Comparison of ENCODE assay signal across 26 cellular contexts in the genomic region with DNA sequence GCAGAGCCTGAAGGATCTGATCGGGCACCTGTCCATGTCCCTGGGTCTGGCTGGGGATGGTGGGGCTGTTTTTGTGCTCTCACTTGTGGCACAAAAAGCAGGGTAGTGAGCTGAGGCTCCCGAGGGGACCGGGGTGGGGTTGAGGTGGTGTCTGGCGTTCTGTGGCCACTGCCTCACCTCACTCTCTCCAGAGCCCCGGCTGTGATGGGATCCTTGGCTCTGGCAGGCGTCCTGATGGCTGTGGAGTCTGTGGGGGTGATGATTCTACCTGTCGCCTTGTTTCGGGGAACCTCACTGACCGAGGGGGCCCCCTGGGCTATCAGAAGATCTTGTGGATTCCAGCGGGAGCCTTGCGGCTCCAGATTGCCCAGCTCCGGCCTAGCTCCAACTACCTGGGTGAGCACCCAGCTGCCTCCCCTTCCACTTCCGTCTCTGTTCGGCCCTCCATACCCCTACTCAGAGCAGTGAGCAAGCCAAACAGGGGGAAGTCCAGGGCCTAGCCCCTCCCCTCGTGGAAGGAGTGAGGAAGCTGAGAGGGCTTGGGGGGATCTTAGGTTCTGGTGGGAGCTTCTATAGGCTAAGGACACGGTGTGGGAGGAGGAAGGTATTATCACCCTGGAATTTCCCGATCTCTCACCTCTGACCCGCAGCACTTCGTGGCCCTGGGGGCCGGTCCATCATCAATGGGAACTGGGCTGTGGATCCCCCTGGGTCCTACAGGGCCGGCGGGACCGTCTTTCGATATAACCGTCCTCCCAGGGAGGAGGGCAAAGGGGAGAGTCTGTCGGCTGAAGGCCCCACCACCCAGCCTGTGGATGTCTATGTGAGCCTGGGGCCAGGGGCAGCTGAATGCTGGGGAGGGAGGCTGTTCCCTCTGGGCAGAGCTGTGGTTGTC. TPM values are rescaled to one million over a fixed set of nuclear protein-coding genes. Genes with fewer than 3 reads are reported as not detected.
DNase-seq lines count a peak whose midpoint lies in the region; ATAC-seq and TF ChIP-seq lines count a peak whose summit lies in the region.
"Had no signal": no experiment of that assay in that cellular context is flagged by ENCODE, and none has a peak within 500 bp of the region (broad histone marks: within the 10 kb centered on the region; RNA-seq: fewer than 3 reads in every experiment).

No MANE protein-coding gene starts in this region.

- no peak overlapping the region for H2AFZ ChIP-seq in H9 (ENCODE audit: low read length)
- H2AFZ ChIP-seq in neural progenitor cell (replicated peaks), result no peak overlapping the region

- WGBS in H9 (ENCODE audit: extremely low coverage, insufficient read length, low lambda C conversion rate), result no CpG with 5 or more reads among the region's 26 CpGs
- WGBS in sigmoid colon, 2 donors, result 89% methylated on average over 26 of the region's 26 CpGs

- H2BK12ac ChIP-seq in H9 (ENCODE audit: insufficient read length, low read depth, low read length), result no peak overlapping the region

- no peaks in the 10 kb centered on the region for H3K79me1 ChIP-seq in H9 (ENCODE audit: insufficient read depth, low read depth, low read length, poor library complexity, severe bottlenecking)

- TF ChIP-seq EP300 in sigmoid colon (IDR thresholded peaks at IDR 0.05), result no peak

- peaks cover 13% of the 10 kb centered on the region for H3F3A ChIP-seq in neural progenitor cell (ENCODE audit: low read depth)

- no peak overlapping the region for H2BK5ac ChIP-seq in H9 (ENCODE audit: insufficient read length, low read length)

- H3K27me3 Mint-ChIP-seq in H9 (ENCODE audit: low read depth) (peaks cover 5% of the 10 kb centered on the region), neural progenitor cell (ENCODE audit: insufficient read depth, low read depth) (peaks cover 3% of the 10 kb centered on the region)
- no peaks in the 10 kb centered on the region for H3K27me3 Mint-ChIP-seq in dendritic cell treated with granulocyte-macrophage colony-stimulating factor and Interleukin-4, amounts not matched to agents 40 ng/mL and 50 ng/mL, for 4 days

- no peak for ATAC-seq in GM21390 (IDR thresholded peaks at IDR 0.05; ENCODE audit: unreplicated experiment)
- no peak for ATAC-seq in HG03135 (IDR thresholded peaks at IDR 0.05; ENCODE audit: unreplicated experiment)
- ATAC-seq: left colon had no signal

- H3K56ac ChIP-seq in H9 (ENCODE audit: insufficient read length, low read depth, low read length), result no peak overlapping the region

- no peak overlapping the region for H3K14ac ChIP-seq in H9 (ENCODE audit: insufficient read depth, low read length)

- H3T11ph ChIP-seq in H9 (ENCODE audit: low read length), result no peak overlapping the region

- peaks cover 22 to 41% of the 10 kb centered on the region in 2 experiments for H3K4me1 Mint-ChIP-seq in H9
- peaks cover 100% of the 10 kb centered on the region for H3K4me1 Mint-ChIP-seq in dendritic cell treated with granulocyte-macrophage colony-stimulating factor and Interleukin-4, amounts not matched to agents 40 ng/mL and 50 ng/mL, for 4 days (ENCODE audit: low read depth)
- H3K4me1 Mint-ChIP-seq in neural progenitor cell, result peaks cover 30% of the 10 kb centered on the region

- H3K36me3 Mint-ChIP-seq in H9 (ENCODE audit: insufficient read depth in 1 of 3, low read depth in 3 of 3), result peaks cover 3 to 5% (median 5%) of the 10 kb centered on the region in 3 experiments; a peak in 5 of 7 replicates
- peaks cover 96% of the 10 kb centered on the region for H3K36me3 Mint-ChIP-seq in dendritic cell treated with granulocyte-macrophage colony-stimulating factor and Interleukin-4, amounts not matched to agents 40 ng/mL and 50 ng/mL, for 4 days (ENCODE audit: low read depth)
- H3K36me3 Mint-ChIP-seq in neural progenitor cell, result peaks cover 2% of the 10 kb centered on the region

- H4K91ac ChIP-seq in H9 (ENCODE audit: insufficient read length, low read depth, low read length), result no peak overlapping the region

- H3K9me3 Mint-ChIP-seq in H9 (no peaks in the 10 kb centered on the region), neural progenitor cell (no peaks in the 10 kb centered on the region)
- no peaks in the 10 kb centered on the region for H3K9me3 Mint-ChIP-seq in dendritic cell treated with granulocyte-macrophage colony-stimulating factor and Interleukin-4, amounts not matched to agents 40 ng/mL and 50 ng/mL, for 4 days

- H2BK15ac ChIP-seq in H9 (ENCODE audit: low read depth, low read length), result no peak overlapping the region

- H3K27me3 ChIP-seq in H9 (ENCODE audit: insufficient read depth, low read length), result no peaks in the 10 kb centered on the region
- peaks cover under 1% of the 10 kb centered on the region for H3K27me3 ChIP-seq in neural progenitor cell
- H3K27me3 ChIP-seq in sigmoid colon, result no peaks in the 10 kb centered on the region
- H3K27me3 ChIP-seq: ovary, right atrium auricular region, SJCRH30 had no signal

- H2AK5ac ChIP-seq in H9 (ENCODE audit: insufficient read length, low read length), result no peak overlapping the region

- no peak overlapping the region for H3K4me3 Mint-ChIP-seq in H9
- no peak overlapping the region for H3K4me3 Mint-ChIP-seq in dendritic cell treated with granulocyte-macrophage colony-stimulating factor and Interleukin-4, amounts not matched to agents 40 ng/mL and 50 ng/mL, for 4 days
- no peak overlapping the region for H3K4me3 Mint-ChIP-seq in neural progenitor cell

- H3K9ac ChIP-seq in H9 (ENCODE audit: extremely low read depth, insufficient read length, low read length) (no peak overlapping the region), neural progenitor cell (no peak overlapping the region)

- H4K8ac ChIP-seq in H9 (replicated peaks; ENCODE audit: insufficient read length, low read depth, low read length), result peak overlapping the region; percentile 67

- no peak for TF ChIP-seq POLR2A in sigmoid colon (IDR thresholded peaks at IDR 0.05)

- TF ChIP-seq CTCF in H9 (conservative IDR thresholded peaks at IDR 0.05), result no peak
- TF ChIP-seq CTCF in neural progenitor cell (IDR thresholded peaks at IDR 0.05), result no peak
- TF ChIP-seq CTCF in sigmoid colon (IDR thresholded peaks at IDR 0.05), result no peak

- no peaks in the 10 kb centered on the region for H3K9me3 ChIP-seq in H9 (ENCODE audit: control insufficient read depth, low read depth, low read length)
- H3K9me3 ChIP-seq in neural progenitor cell (ENCODE audit: low read depth), result no peaks in the 10 kb centered on the region
- H3K9me3 ChIP-seq in sigmoid colon, result no peaks in the 10 kb centered on the region
- H3K9me3 ChIP-seq: ovary, right atrium auricular region, SJCRH30 had no signal

- H3K4me1 ChIP-seq in H9 (ENCODE audit: insufficient read depth, low read length) (peaks cover 3% of the 10 kb centered on the region; the same call in 1 of the 2 replicates), neural progenitor cell (peaks cover 22% of the 10 kb centered on the region), sigmoid colon (peaks cover 0 to 65% (median 50%) of the 10 kb centered on the region in 4 donors)

- peak overlapping the region in 2 of 3 experiments; percentile 24 to 72; a peak in 1 of 7 replicates for H3K27ac Mint-ChIP-seq in H9
- H3K27ac Mint-ChIP-seq in dendritic cell treated with granulocyte-macrophage colony-stimulating factor and Interleukin-4, amounts not matched to agents 40 ng/mL and 50 ng/mL, for 4 days, result peak overlapping the region; percentile 99
- no peak overlapping the region for H3K27ac Mint-ChIP-seq in neural progenitor cell

- no peaks in the 10 kb centered on the region for H3K79me2 ChIP-seq in H9 (ENCODE audit: insufficient read depth, low read length)
- peaks cover 7% of the 10 kb centered on the region for H3K79me2 ChIP-seq in neural progenitor cell (ENCODE audit: low read depth)

- no peak overlapping the region for H4K5ac ChIP-seq in H9 (ENCODE audit: insufficient read length, low read depth, low read length)

- H3K4me2 ChIP-seq in H9 (ENCODE audit: insufficient read depth, insufficient read length, low read length) (no peak overlapping the region), neural progenitor cell (no peak overlapping the region)

- H3K23me2 ChIP-seq in H9 (ENCODE audit: insufficient read length, low read depth, low read length, poor library complexity, severe bottlenecking), result no peaks in the 10 kb centered on the region

- H3K27ac ChIP-seq in H9 (ENCODE audit: insufficient read length, low read depth, low read length) (no peak overlapping the region), neural progenitor cell (no peak overlapping the region), sigmoid colon (no peak overlapping the region)
- H3K27ac ChIP-seq: epithelial cell of prostate, ovary, right atrium auricular region, SJCRH30 had no signal

- no peaks in the 10 kb centered on the region for H3K36me3 ChIP-seq in neural progenitor cell
- H3K36me3 ChIP-seq in sigmoid colon, result peaks cover 0 to 16% (median 5%) of the 10 kb centered on the region in 4 donors
- H3K36me3 ChIP-seq: ovary, SJCRH30 had no signal

- DNase-seq in D341Med (ENCODE audit: low spot score) (peak; percentile 24), H9 (peak; percentile 33), neural progenitor cell (ENCODE audit: low spot score) (peak; percentile 42), sigmoid colon (no peak), putamen (ENCODE audit: low spot score) (no peak)
- DNase-seq: activated CD4-positive, CD25-positive, alpha-beta regulatory T cell treated with anti-CD3 and anti-CD28 coated beads, Interleukin-2, amount 50 U/mL, for 72 hours; activated effector memory CD4-positive, alpha-beta T cell treated with Interleukin-2 at 50 U/mL for 16 hours; activated T-cell treated with anti-CD3 and anti-CD28 coated beads for 4 hours; DMS153; NCI-H2029; NCI-H345; NCI-H774; SJCRH30; stimulated activated CD4-positive, alpha-beta T cell treated with anti-CD3 and anti-CD28 coated beads, Interleukin-4, amount 100 ng/mL, for 1 hour; substantia nigra had no signal

- H2BK120ac ChIP-seq in H9 (ENCODE audit: low read depth, low read length, poor library complexity, severe bottlenecking), result no peak overlapping the region

- H3K4ac ChIP-seq in H9 (ENCODE audit: low read depth, low read length), result no peak overlapping the region

- intact Hi-C loops in dendritic cell treated with granulocyte-macrophage colony-stimulating factor and Interleukin-4, amounts not matched to agents 40 ng/mL and 50 ng/mL, for 4 days (cut with micrococcal nuclease), result no loop called here
- intact Hi-C loops in sigmoid colon (cut with DNase I), result no loop called here

- no peak overlapping the region for H3K4me3 ChIP-seq in neural progenitor cell
- H3K4me3 ChIP-seq in sigmoid colon, result no peak overlapping the region
- H3K4me3 ChIP-seq: ovary, right atrium auricular region, SJCRH30 had no signal

- H3K23ac ChIP-seq in H9 (ENCODE audit: insufficient read length, low read depth, low read length), result no peak overlapping the region

- no peaks in the 10 kb centered on the region for H4K20me1 ChIP-seq in H9 (ENCODE audit: control insufficient read depth, insufficient read depth, insufficient read length)
- H4K20me1 ChIP-seq in neural progenitor cell (ENCODE audit: low read depth), result peaks cover 5% of the 10 kb centered on the region

- H3K18ac ChIP-seq in H9 (ENCODE audit: insufficient read length, low read depth, low read length), result no peak overlapping the region

- no peak overlapping the region for H2BK20ac ChIP-seq in H9 (ENCODE audit: low read depth, low read length, poor library complexity, severe bottlenecking)

RNA-seq across cellular contexts. Expression of gene ADAMTSL4, which starts 7.0 kb away (rescaled TPM):
- total RNA-seq in H9 (2021) (4.6 and 6.1 TPM in 2 replicates), neural progenitor cell (ENCODE audit: low replicate concordance) (not detected in 2 replicates), sigmoid colon (10 to 100 TPM; 14.6 to 36.0 (median 24.3) TPM)
- polyA plus RNA-seq in sigmoid colon, result 10 to 100 TPM in 1 of 3 donors, 1 to 10 TPM in 2; 2.1 to 14.0 (median 4.8) TPM
- total RNA-seq: SJCRH30 had no signal

RNA-seq across cellular contexts. Expression of gene MCL1, which starts 23.2 kb away (rescaled TPM):
- total RNA-seq in H9 (2021), result 247 and 250 TPM in 2 replicates
- total RNA-seq in neural progenitor cell (ENCODE audit: low replicate concordance), result 202 and 232 TPM in 2 replicates
- 100 to 1,000 TPM; 159 to 352 (median 212) TPM for total RNA-seq in sigmoid colon
- polyA plus RNA-seq in sigmoid colon, result 100 to 1,000 TPM; 119 to 194 (median 153) TPM

RNA-seq across cellular contexts. Expression of gene FALEC, which starts 40.7 kb away (rescaled TPM):
- not detected in 2 replicates for total RNA-seq in H9 (2021)
- 0.96 TPM in 1 of 2 replicates, not detected in the other for total RNA-seq in neural progenitor cell (ENCODE audit: low replicate concordance)
- not detected for total RNA-seq in sigmoid colon
- under 1 TPM in 1 of 3 donors, not detected in 2; 0.35 TPM for polyA plus RNA-seq in sigmoid colon
- total RNA-seq: left colon, MCF 10A, mesenteric fat pad, right atrium auricular region, SJCRH30, ureter had no signal
- polyA plus RNA-seq: BJ had no signal

RNA-seq across cellular contexts. Expression of gene ECM1, which starts 48.3 kb away (rescaled TPM):
- 0.88 and 1.4 TPM in 2 replicates for total RNA-seq in H9 (2021)
- 0.30 and 0.65 TPM in 2 replicates for total RNA-seq in neural progenitor cell (ENCODE audit: low replicate concordance)
- 10 to 100 TPM in 3 of 4 donors, 1 to 10 TPM in 1; 9.2 to 23.8 (median 13.8) TPM for total RNA-seq in sigmoid colon
- polyA plus RNA-seq in sigmoid colon, result 1 to 10 TPM; 2.1 to 8.7 (median 3.0) TPM

Comparison
In these comparisons a context has a peak if more than half of its experiments do, and no peak if none do; other contexts are left out.
1. DNase-seq: peak in D341Med (single experiment), H9 (single experiment) and neural progenitor cell (single experiment); none in sigmoid colon (single experiment) and putamen (single experiment).